28 cellular contexts compared by ENCODE assay signal in genomic region chr18:33665187-33665586, GRCh38.
"Had no signal": no experiment of that assay in that cellular context is flagged by ENCODE, and none has a peak within 500 bp of the region (broad histone marks: within the 10 kb centered on the region; RNA-seq: fewer than 3 reads in every experiment).

No MANE protein-coding gene starts in this region.

- H3K4me2 ChIP-seq: neural progenitor cell, smooth muscle cell had no signal

- H3K27me3 ChIP-seq: neural progenitor cell, ovary, spleen, suprapubic skin, testis, tibial artery, transverse colon, upper lobe of right lung, uterus had no signal

- H3K9ac ChIP-seq: neural progenitor cell, parathyroid adenoma had no signal

- H2AFZ ChIP-seq: neural progenitor cell, parathyroid adenoma had no signal

- DNase-seq: natural killer cell; occipital lobe; ovary; posterior cingulate gyrus; psoas muscle; right cardiac atrium; spleen; stimulated activated CD4-positive, alpha-beta T cell treated with anti-CD3 and anti-CD28 coated beads, Interleukin-12 subunit alpha, Interleukin-12 subunit beta, amount 100 ng/mL, for 4 hours; stimulated activated CD4-positive, alpha-beta T cell treated with anti-CD3 and anti-CD28 coated beads, Interleukin-1b, Interleukin-23, amount 100 ng/mL, for 48 hours; stimulated activated CD4-positive, alpha-beta T cell treated with anti-CD3 and anti-CD28 coated beads, Interleukin-4, amount 100 ng/mL, for 1 hour; stimulated activated CD4-positive, alpha-beta T cell treated with anti-CD3 and anti-CD28 coated beads, Interleukin-4, amount 100 ng/mL, for 4 hours; stimulated activated CD8-positive, alpha-beta memory T cell treated with anti-CD3 and anti-CD28 coated beads, Interleukin-4, amount 100 ng/mL, for 48 hours; stimulated activated naive CD4-positive, alpha-beta T cell; stimulated activated naive CD8-positive, alpha-beta T cell treated with anti-CD3 and anti-CD28 coated beads, Interleukin-15, amount 100 ng/mL, for 72 hours; stimulated activated naive CD8-positive, alpha-beta T cell treated with anti-CD3 and anti-CD28 coated beads, Interleukin-15, Interleukin-2, amounts not matched to agents 100 U/mL and 50 U/mL, for 24 hours; substantia nigra; testis; tibial artery; transverse colon; upper lobe of right lung; uterus had no signal

- ATAC-seq: natural killer cell; psoas muscle; right cardiac atrium; sciatic nerve; stimulated activated memory B cell treated with anti-CD40 and anti-IgM and Interleukin-4, amounts not matched to agents 10 μg/mL and 1 μg/mL and 100 μg/mL, for 72 hours; stimulated activated naive CD8-positive, alpha-beta T cell treated with anti-CD3 and anti-CD28 coated beads, Interleukin-15, amount 100 ng/mL, for 72 hours; stimulated activated naive CD8-positive, alpha-beta T cell treated with anti-CD3 and anti-CD28 coated beads, Interleukin-15, Interleukin-2, amounts not matched to agents 100 U/mL and 50 U/mL, for 24 hours; upper lobe of right lung had no signal

- H3K79me2 ChIP-seq: parathyroid adenoma had no signal

- H3K9me3 ChIP-seq: ovary, psoas muscle, spleen, suprapubic skin, testis, tibial artery, transverse colon, upper lobe of right lung, uterus had no signal

- H3K36me3 ChIP-seq: neural progenitor cell, ovary, spleen, suprapubic skin, tibial artery, transverse colon, upper lobe of right lung, uterus had no signal

- H3K4me1 ChIP-seq: neural progenitor cell, parathyroid adenoma, psoas muscle, spleen, suprapubic skin, testis, tibial artery, transverse colon, upper lobe of right lung, uterus had no signal

- H3K27ac ChIP-seq: neural progenitor cell, ovary, parathyroid adenoma, psoas muscle, skin epidermis, spleen, suprapubic skin, testis, tibial artery, transverse colon, upper lobe of right lung, uterus had no signal

- H3K4me3 ChIP-seq: neural progenitor cell, ovary, psoas muscle, skin epidermis, smooth muscle cell, spleen, suprapubic skin, testis, tibial artery, transverse colon, upper lobe of right lung, uterus had no signal
